ENCODE assay signal across 14 cellular contexts in genomic region chr2:232147440-232148077, GRCh38.
"Had no signal": no experiment of that assay in that cellular context is flagged by ENCODE, and none has a peak within 500 bp of the region (broad histone marks: within the 10 kb centered on the region; RNA-seq: fewer than 3 reads in every experiment).

No MANE protein-coding gene starts in this region.

- H3K27me3 Mint-ChIP-seq: naive thymus-derived CD4-positive, alpha-beta T cell had no signal

- H3K4me3 Mint-ChIP-seq: naive thymus-derived CD4-positive, alpha-beta T cell had no signal

- H3K4me1 Mint-ChIP-seq: naive thymus-derived CD4-positive, alpha-beta T cell had no signal

- H3K27ac Mint-ChIP-seq: naive thymus-derived CD4-positive, alpha-beta T cell had no signal

- DNase-seq: effector memory CD4-positive, alpha-beta T cell; foreskin fibroblast; glutamatergic neuron; mesendoderm; naive thymus-derived CD4-positive, alpha-beta T cell; posterior cingulate gyrus; sigmoid colon; small intestine; stimulated activated CD4-positive, alpha-beta T cell treated with anti-CD3 and anti-CD28 coated beads, Interleukin-12 subunit alpha, Interleukin-12 subunit beta, amount 100 ng/mL, for 4 hours; stimulated activated naive CD4-positive, alpha-beta T cell; trophoblast cell had no signal

- FAIRE-seq: endometrium had no signal

- ATAC-seq: esophagus mucosa; gastroesophageal sphincter; naive thymus-derived CD4-positive, alpha-beta T cell had no signal

- H3K9me3 Mint-ChIP-seq: naive thymus-derived CD4-positive, alpha-beta T cell had no signal
